In genomic region chr2:190837417-190837816, GRCh38 we compare ENCODE assay signal across 1 cellular context.
A peak's percentile ranks its signal among the peaks of the same experiment; 100 is the strongest.
TF ChIP-seq lines count a peak whose summit lies in the region.

No MANE protein-coding gene starts in this region.

TF ChIP-seq in SK-N-SH, 30 proteins besides CTCF, POLR2A, EP300 and RAD21 (continued from another document):
- TF ChIP-seq USF1 (IDR thresholded peaks at IDR 0.05; ENCODE audit: borderline replicate concordance, low read depth) (no peak), POLR2AphosphoS5 (IDR thresholded peaks at IDR 0.05; ENCODE audit: low read depth, low read length) (peak; percentile 59; the same call in 1 of the 2 replicates), FOXM1 (IDR thresholded peaks at IDR 0.05; ENCODE audit: low read depth) (peak; percentile 60), FOSL2 (IDR thresholded peaks at IDR 0.05; ENCODE audit: borderline replicate concordance, low read depth) (peak; percentile 75), TEAD4 (IDR thresholded peaks at IDR 0.05; ENCODE audit: borderline replicate concordance, insufficient read depth) (peak; percentile 72), NRF1 (IDR thresholded peaks at IDR 0.05; ENCODE audit: low read depth, low read length) (no peak), SMC3 (IDR thresholded peaks at IDR 0.05; ENCODE audit: low read depth, low read length) (no peak)
